In the genomic region with DNA sequence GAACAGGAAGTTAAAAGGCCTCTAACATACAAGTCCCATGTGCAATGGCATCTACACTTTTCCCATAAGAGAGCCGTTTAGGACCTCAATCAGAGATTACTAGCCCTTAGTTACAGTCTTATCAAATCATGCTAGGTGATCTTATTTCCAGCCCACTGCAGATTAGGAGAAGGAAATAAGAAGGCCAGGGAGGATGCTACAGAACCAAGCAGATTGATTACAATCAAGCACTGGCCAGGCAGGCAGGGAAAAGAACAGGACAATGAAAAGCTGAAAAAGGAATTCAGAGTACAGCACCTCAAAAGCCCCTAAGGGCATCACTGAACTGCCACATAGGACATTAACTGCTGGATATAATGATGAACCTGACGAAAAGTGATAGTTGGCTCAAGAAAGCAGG, we compare ENCODE assay signal across 16 cellular contexts.
DNase-seq lines count a peak whose midpoint lies in the region; ATAC-seq and TF ChIP-seq lines count a peak whose summit lies in the region.
"Had no signal": no experiment of that assay in that cellular context is flagged by ENCODE, and none has a peak within 500 bp of the region (broad histone marks: within the 10 kb centered on the region; RNA-seq: fewer than 3 reads in every experiment).

No MANE protein-coding gene starts in this region.

- H3K4me3 Mint-ChIP-seq in neural progenitor cell (no peak overlapping the region), type B pancreatic cell (no peak overlapping the region)
- H3K4me3 Mint-ChIP-seq: CD8-positive, alpha-beta memory T cell; H9 had no signal

- peak; percentile 39 for DNase-seq in ELF-1 (ENCODE audit: low read depth, low spot score)
- DNase-seq in SK-N-DZ (ENCODE audit: low spot score), result peak; percentile 61
- DNase-seq in neural progenitor cell (ENCODE audit: low spot score), result no peak
- DNase-seq in type B pancreatic cell (ENCODE audit: extremely low spot score, unreplicated experiment), result no peak
- DNase-seq in NCI-H2029 (lab: John Stamatoyannopoulos, UW), result no peak
- DNase-seq in A172 (ENCODE audit: low spot score), result no peak
- no peak for DNase-seq in left ventricle myocardium superior
- DNase-seq: CD8-positive, alpha-beta memory T cell; COR-L47; DMS 273 treated with DMSO at 0.1 percent for 48 hours; DMS53; DND-41; EL; H9 had no signal

- H3K36me3 ChIP-seq in neural progenitor cell, result no peaks in the 10 kb centered on the region

- H4K20me1 ChIP-seq in neural progenitor cell (ENCODE audit: low read depth), result no peaks in the 10 kb centered on the region

- H3K36me3 Mint-ChIP-seq in neural progenitor cell, result peaks cover 9% of the 10 kb centered on the region
- H3K36me3 Mint-ChIP-seq in type B pancreatic cell, result peaks cover 10% of the 10 kb centered on the region

- no peaks in the 10 kb centered on the region for H3F3A ChIP-seq in neural progenitor cell (ENCODE audit: low read depth)

- H3K27me3 Mint-ChIP-seq in neural progenitor cell (ENCODE audit: insufficient read depth, low read depth), result peaks cover 7% of the 10 kb centered on the region
- H3K27me3 Mint-ChIP-seq in type B pancreatic cell, result no peaks in the 10 kb centered on the region
- H3K27me3 Mint-ChIP-seq: CD8-positive, alpha-beta memory T cell had no signal

- H3K4me1 Mint-ChIP-seq in neural progenitor cell (peaks cover 10% of the 10 kb centered on the region), type B pancreatic cell (ENCODE audit: unreplicated experiment) (peaks cover 33% of the 10 kb centered on the region)
- H3K4me1 Mint-ChIP-seq: CD8-positive, alpha-beta memory T cell had no signal

- H3K4me3 ChIP-seq in neural progenitor cell, result no peak overlapping the region
- H3K4me3 ChIP-seq: A549; BLaER1 treated with 17β-estradiol and CSF1 and Interleukin-3, amounts not matched to agents 10 nM and 100 nM had no signal

- H3K27ac ChIP-seq in neural progenitor cell, result no peak overlapping the region
- H3K27ac ChIP-seq: A549; BLaER1 treated with 17β-estradiol and CSF1 and Interleukin-3, amounts not matched to agents 10 nM and 100 nM had no signal

- no peak for ATAC-seq in left ventricle myocardium superior
- ATAC-seq: A549 had no signal

- H2AFZ ChIP-seq in neural progenitor cell (replicated peaks), result no peak overlapping the region

- intact Hi-C loops in left ventricle myocardium superior (cut with micrococcal nuclease), result no loop called here

- H3K4me2 ChIP-seq in neural progenitor cell, result no peak overlapping the region
- H3K4me2 ChIP-seq: A549; BLaER1 treated with 17β-estradiol and CSF1 and Interleukin-3, amounts not matched to agents 10 nM and 100 nM had no signal

- H3K4me1 ChIP-seq in neural progenitor cell, result no peaks in the 10 kb centered on the region
- H3K4me1 ChIP-seq: A549 had no signal

- H3K27ac Mint-ChIP-seq in neural progenitor cell (no peak overlapping the region), type B pancreatic cell (peak overlapping the region; percentile 7)

- TF ChIP-seq CTCF in neural progenitor cell (IDR thresholded peaks at IDR 0.05) (no peak), type B pancreatic cell (conservative IDR thresholded peaks at IDR 0.05) (no peak)

- peak overlapping the region; percentile 27 for H3K9ac ChIP-seq in neural progenitor cell
- H3K9ac ChIP-seq: BLaER1 treated with 17β-estradiol and CSF1 and Interleukin-3, amounts not matched to agents 10 nM and 100 nM had no signal

- H3K9me3 ChIP-seq in neural progenitor cell (ENCODE audit: low read depth), result no peaks in the 10 kb centered on the region

- H3K79me2 ChIP-seq in neural progenitor cell (ENCODE audit: low read depth), result no peaks in the 10 kb centered on the region

- H3K9me3 Mint-ChIP-seq in neural progenitor cell (peaks cover 18% of the 10 kb centered on the region), type B pancreatic cell (peaks cover 6% of the 10 kb centered on the region)

- no peaks in the 10 kb centered on the region for H3K27me3 ChIP-seq in neural progenitor cell
- H3K27me3 ChIP-seq: BLaER1 treated with 17β-estradiol and CSF1 and Interleukin-3, amounts not matched to agents 10 nM and 100 nM had no signal

Comparison
In these comparisons a context has a peak if more than half of its experiments do, and no peak if none do; other contexts are left out.
1. DNase-seq: peak in ELF-1 (single experiment) and SK-N-DZ (single experiment); none in neural progenitor cell (single experiment), type B pancreatic cell (single experiment), NCI-H2029 (single experiment), A172 (single experiment) and left ventricle myocardium superior (single experiment).